In the genomic region with DNA sequence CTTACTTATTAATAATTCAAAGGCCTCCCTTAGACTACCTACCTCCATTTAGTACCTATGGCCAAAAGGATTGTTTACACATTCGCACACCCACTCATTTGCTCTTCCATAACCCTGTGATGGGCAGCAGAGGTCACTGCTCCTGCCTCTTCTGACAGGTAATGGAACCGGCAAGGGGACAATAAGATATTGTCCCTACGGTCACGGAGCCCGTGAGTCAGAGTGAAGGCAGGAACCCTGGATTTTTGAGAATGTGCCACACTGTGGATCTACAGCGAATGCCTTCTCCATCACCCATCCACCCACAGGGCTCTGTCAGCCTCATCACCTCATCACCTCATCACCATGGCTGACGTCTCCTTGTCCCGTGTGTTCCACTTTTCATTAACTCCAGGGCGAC, we compare ENCODE assay signal across 1 cellular context.
TF ChIP-seq lines count a peak whose summit lies in the region.

No MANE protein-coding gene starts in this region.

TF ChIP-seq in HepG2, 621 proteins besides CTCF, POLR2A, EP300 and RAD21:
- TF ChIP-seq TCF12 (IDR thresholded peaks at IDR 0.05) = no peak
- no peak for TF ChIP-seq TCF12 (CRISPR knock-in tag; IDR thresholded peaks at IDR 0.05)
- TF ChIP-seq, protein P1, sequence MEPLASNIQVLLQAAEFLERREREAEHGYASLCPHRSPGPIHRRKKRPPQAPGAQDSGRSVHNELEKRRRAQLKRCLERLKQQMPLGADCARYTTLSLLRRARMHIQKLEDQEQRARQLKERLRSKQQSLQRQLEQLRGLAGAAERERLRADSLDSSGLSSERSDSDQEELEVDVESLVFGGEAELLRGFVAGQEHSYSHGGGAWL (CRISPR knock-in tag; IDR thresholded peaks at IDR 0.05) = no peak
- TF ChIP-seq ZNF563 (CRISPR knock-in tag; IDR thresholded peaks at IDR 0.05) = no peak
- no peak for TF ChIP-seq NFIC (IDR thresholded peaks at IDR 0.05; ENCODE audit: low read length)
- TF ChIP-seq NFRKB (IDR thresholded peaks at IDR 0.05) = no peak
- no peak for TF ChIP-seq TCF7L2 (IDR thresholded peaks at IDR 0.05; ENCODE audit: low read depth, low read length)
- TF ChIP-seq ZNF761 (CRISPR knock-in tag; conservative IDR thresholded peaks at IDR 0.05) = no peak
- no peak for TF ChIP-seq ZNF546 (CRISPR knock-in tag; conservative IDR thresholded peaks at IDR 0.05)
- no peak for TF ChIP-seq SNRNP70 (IDR thresholded peaks at IDR 0.05; ENCODE audit: low read depth, low read length)
- TF ChIP-seq, protein P2, sequence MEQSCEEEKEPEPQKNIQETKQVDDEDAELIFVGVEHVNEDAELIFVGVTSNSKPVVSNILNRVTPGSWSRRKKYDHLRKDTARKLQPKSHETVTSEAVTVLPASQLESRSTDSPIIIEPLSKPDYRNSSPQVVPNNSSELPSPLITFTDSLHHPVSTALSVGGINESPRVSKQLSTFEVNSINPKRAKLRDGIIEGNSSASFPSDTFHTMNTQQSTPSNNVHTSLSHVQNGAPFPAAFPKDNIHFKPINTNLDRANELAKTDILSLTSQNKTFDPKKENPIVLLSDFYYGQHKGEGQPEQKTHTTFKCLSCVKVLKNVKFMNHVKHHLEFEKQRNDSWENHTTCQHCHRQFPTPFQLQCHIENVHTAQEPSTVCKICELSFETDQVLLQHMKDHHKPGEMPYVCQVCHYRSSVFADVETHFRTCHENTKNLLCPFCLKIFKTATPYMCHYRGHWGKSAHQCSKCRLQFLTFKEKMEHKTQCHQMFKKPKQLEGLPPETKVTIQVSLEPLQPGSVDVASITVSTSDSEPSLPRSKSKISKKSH (CRISPR knock-in tag; IDR thresholded peaks at IDR 0.05; ENCODE audit: borderline replicate concordance) = no peak
